14 cellular contexts compared by ENCODE assay signal in genomic region chr7:131352032-131352431, GRCh38. TPM values are rescaled to one million over a fixed set of nuclear protein-coding genes. Genes with fewer than 3 reads are reported as not detected.
DNase-seq lines count a peak whose midpoint lies in the region; ATAC-seq and TF ChIP-seq lines count a peak whose summit lies in the region.
"Had no signal": no experiment of that assay in that cellular context is flagged by ENCODE, and none has a peak within 500 bp of the region (broad histone marks: within the 10 kb centered on the region; RNA-seq: fewer than 3 reads in every experiment).

No MANE protein-coding gene starts in this region.

- DNase-seq in GM23338 (ENCODE audit: low spot score): no peak
- DNase-seq in endodermal cell: no peak
- no peak for DNase-seq in NCI-H2107 (lab: John Stamatoyannopoulos, UW)
- no peak for DNase-seq in activated T-cell treated with anti-CD3 and anti-CD28 coated beads, Interleukin-2, amount 50 U/mL, for 4 hours
- no peak for DNase-seq in NCI-H748 (lab: John Stamatoyannopoulos, UW; ENCODE audit: unreplicated experiment)
- no peak for DNase-seq in AG08396 (ENCODE audit: low spot score)
- DNase-seq: BE2C; CD8-positive, alpha-beta T cell; COR-L47; H7 had no signal

- H3K4me2 ChIP-seq in GM23338: 0 out of 2 replicates have a peak overlapping the region, but pooled peaks have one; percentile 20

- H3K27me3 Mint-ChIP-seq in GM23338 (ENCODE audit: insufficient read depth, low read depth, poor library complexity) (no peaks in the 10 kb centered on the region), brain (no peaks in the 10 kb centered on the region), endodermal cell (ENCODE audit: insufficient read depth) (no peaks in the 10 kb centered on the region)
- no peaks in the 10 kb centered on the region for H3K27me3 Mint-ChIP-seq in activated T-cell treated with anti-CD3 and anti-CD28 coated beads, Interleukin-2, amount 50 U/mL, for 4 hours (ENCODE audit: low read depth)

- 86 to 88% methylated on average over 1 of the region's 2 CpGs for WGBS in endodermal cell (ENCODE audit: insufficient coverage in 1 of 2, insufficient read length in 1 of 2), 2 experiments

- H3K79me2 ChIP-seq in GM23338 (replicated peaks; ENCODE audit: insufficient read depth): peaks cover 95% of the 10 kb centered on the region

- peaks cover 10% of the 10 kb centered on the region; the same call in 1 of the 2 replicates for H4K20me1 ChIP-seq in GM23338 (replicated peaks; ENCODE audit: insufficient read depth)

- peak overlapping the region; percentile 64; the same call in 1 of the 2 replicates for H3K27ac Mint-ChIP-seq in GM23338
- H3K27ac Mint-ChIP-seq in brain: peak overlapping the region in 3 of 5 experiments; percentile 68 to 77 (median 68)
- peak overlapping the region; percentile 3 for H3K27ac Mint-ChIP-seq in endodermal cell
- H3K27ac Mint-ChIP-seq: CD8-positive, alpha-beta T cell had no signal

- H3K36me3 Mint-ChIP-seq in GM23338 (ENCODE audit: low read depth) (peaks cover 16% of the 10 kb centered on the region; the same call in 2 of the 3 replicates), brain (peaks cover 68% of the 10 kb centered on the region), endodermal cell (ENCODE audit: low read depth) (peaks cover 22% of the 10 kb centered on the region)
- H3K36me3 Mint-ChIP-seq in activated T-cell treated with anti-CD3 and anti-CD28 coated beads, Interleukin-2, amount 50 U/mL, for 4 hours (ENCODE audit: insufficient read depth): peaks cover 12% of the 10 kb centered on the region

- H3K4me3 ChIP-seq in GM23338 (no peak overlapping the region), endodermal cell (ENCODE audit: low read length) (no peak overlapping the region)
- H3K4me3 ChIP-seq: GM12878 had no signal

- TF ChIP-seq CTCF in GM23338 (conservative IDR thresholded peaks at IDR 0.05; ENCODE audit: low read depth in 2 of 2) (no peak), brain (conservative IDR thresholded peaks at IDR 0.05) (no peak), endodermal cell (conservative IDR thresholded peaks at IDR 0.05) (peak; percentile 17)

- H3K27me3 ChIP-seq in GM23338 (ENCODE audit: insufficient read depth) (no peaks in the 10 kb centered on the region), endodermal cell (ENCODE audit: control insufficient read depth, insufficient read depth, low read length, poor library complexity, severe bottlenecking) (no peaks in the 10 kb centered on the region)
- H3K27me3 ChIP-seq: BE2C had no signal

- H2AFZ ChIP-seq in GM23338: no peak overlapping the region

- H3K9me3 Mint-ChIP-seq in GM23338 (no peaks in the 10 kb centered on the region), brain (peaks cover 8 to 29% (median 13%) of the 10 kb centered on the region in 5 experiments), endodermal cell (peaks cover 11% of the 10 kb centered on the region)
- H3K9me3 Mint-ChIP-seq in activated T-cell treated with anti-CD3 and anti-CD28 coated beads, Interleukin-2, amount 50 U/mL, for 4 hours: no peaks in the 10 kb centered on the region

- H3K9ac ChIP-seq in endodermal cell (ENCODE audit: extremely low read depth, low read length, poor library complexity, severe bottlenecking): no peak overlapping the region

- H3K4me3 Mint-ChIP-seq in GM23338: no peak overlapping the region
- H3K4me3 Mint-ChIP-seq in brain: no peak overlapping the region
- H3K4me3 Mint-ChIP-seq in endodermal cell: no peak overlapping the region
- no peak overlapping the region for H3K4me3 Mint-ChIP-seq in activated T-cell treated with anti-CD3 and anti-CD28 coated beads, Interleukin-2, amount 50 U/mL, for 4 hours
- H3K4me3 Mint-ChIP-seq: CD8-positive, alpha-beta T cell had no signal

- H3F3A ChIP-seq in GM23338 (replicated peaks; ENCODE audit: low read depth): no peaks in the 10 kb centered on the region

- no peak for ATAC-seq in GM23338
- no peak for ATAC-seq in activated T-cell treated with anti-CD3 and anti-CD28 coated beads, Interleukin-2, amount 50 U/mL, for 4 hours
- ATAC-seq: CD8-positive, alpha-beta T cell; GM12878 had no signal

- H3K9me3 ChIP-seq in endodermal cell (ENCODE audit: control insufficient read depth, low read length): peaks cover 11% of the 10 kb centered on the region
- H3K9me3 ChIP-seq: BE2C had no signal

- no peak overlapping the region for H3K27ac ChIP-seq in GM23338 (ENCODE audit: low read depth)
- no peak overlapping the region for H3K27ac ChIP-seq in endodermal cell (ENCODE audit: low read depth, low read length)
- H3K27ac ChIP-seq: C4-2B, HL-60 had no signal

- no peaks in the 10 kb centered on the region for H3K9me2 ChIP-seq in GM23338 (ENCODE audit: insufficient read depth)

- H3K4me1 ChIP-seq in GM23338 (ENCODE audit: insufficient read depth) (peaks cover 37% of the 10 kb centered on the region), endodermal cell (ENCODE audit: control insufficient read depth, insufficient read depth, low read length) (no peaks in the 10 kb centered on the region)
- H3K4me1 ChIP-seq: BE2C had no signal

- H3K36me3 ChIP-seq in GM23338 (ENCODE audit: insufficient read depth): no peaks in the 10 kb centered on the region
- peaks cover 24% of the 10 kb centered on the region for H3K36me3 ChIP-seq in endodermal cell (ENCODE audit: control insufficient read depth, insufficient read depth, low read length)
- H3K36me3 ChIP-seq: BE2C had no signal

- H3K4me1 Mint-ChIP-seq in GM23338 (peaks cover 46% of the 10 kb centered on the region), brain (peaks cover 46% of the 10 kb centered on the region), endodermal cell (peaks cover 17% of the 10 kb centered on the region)
- H3K4me1 Mint-ChIP-seq in activated T-cell treated with anti-CD3 and anti-CD28 coated beads, Interleukin-2, amount 50 U/mL, for 4 hours (ENCODE audit: low read depth): peaks cover 48% of the 10 kb centered on the region

TF ChIP-seq in GM23338, 12 proteins besides CTCF, POLR2A, EP300 and RAD21 (continues in another document):
- TF ChIP-seq REST (IDR thresholded peaks at IDR 0.05; ENCODE audit: unreplicated experiment): no peak
- no peak for TF ChIP-seq EZH2 (IDR thresholded peaks at IDR 0.05; ENCODE audit: low read depth, unreplicated experiment)
- no peak for TF ChIP-seq ZNF331 (CRISPR knock-in tag; IDR thresholded peaks at IDR 0.05; ENCODE audit: low read depth)
- no peak for TF ChIP-seq CREB1 (CRISPR knock-in tag; IDR thresholded peaks at IDR 0.05; ENCODE audit: low read depth)
- TF ChIP-seq POLR2AphosphoS5 (IDR thresholded peaks at IDR 0.05; ENCODE audit: low read depth): no peak

RNA-seq across cellular contexts. Expression of gene MKLN1, which starts 24.4 kb away (rescaled TPM):
- 31.5 and 46.5 TPM in 2 replicates for total RNA-seq in GM23338 (2014; rRNA removed; shearing (Covaris generic))
- 25.1 and 25.3 TPM in 2 replicates for polyA plus RNA-seq in GM23338 (2016; fragmentation: Nextera tagmentation; extraction: Ambion mirVana)
- polyA plus RNA-seq in brain (ENCODE audit: insufficient read depth, low read depth, low replicate concordance): 8.6 TPM
- 10 to 100 TPM; 69.3 to 71.8 TPM for total RNA-seq in endodermal cell
- 25.3 TPM for polyA plus RNA-seq in endodermal cell (2013, experiment 1 of 2)
- 27.7 TPM for polyA plus RNA-seq in endodermal cell (2013, experiment 2 of 2)
- 10 to 100 TPM; 26.7 to 29.6 (median 28.8) TPM for total RNA-seq in activated T-cell treated with anti-CD3 and anti-CD28 coated beads, Interleukin-2, amount 50 U/mL, for 4 hours

Comparison
In these comparisons a context has a peak if more than half of its experiments do, and no peak if none do; other contexts are left out.
1. H3K27ac Mint-ChIP-seq: peak in every context shown above with its lines; median percentile 68 in brain; 64 in GM23338; 3 in endodermal cell.